In genomic region chr12:16112626-16113560, GRCh38 we compare ENCODE assay signal across 13 cellular contexts.
DNase-seq lines count a peak whose midpoint lies in the region; ATAC-seq and TF ChIP-seq lines count a peak whose summit lies in the region.
"Had no signal": no experiment of that assay in that cellular context is flagged by ENCODE, and none has a peak within 500 bp of the region (broad histone marks: within the 10 kb centered on the region; RNA-seq: fewer than 3 reads in every experiment).

No MANE protein-coding gene starts in this region.

- peak; percentile 11 for DNase-seq in GM03348 (ENCODE audit: low spot score)
- DNase-seq in NCI-H146 treated with DMSO at 0.1 percent for 48 hours (lab: John Stamatoyannopoulos, UW; ENCODE audit: unreplicated experiment), result peak; percentile 30
- peak; percentile 13 for DNase-seq in SW480 (ENCODE audit: low spot score)
- DNase-seq in left lung, result no peak
- DNase-seq in effector CD8-positive, alpha-beta T cell (lab: John Stamatoyannopoulos, UW), result no peak
- no peak for DNase-seq in effector memory CD4-positive, alpha-beta T cell
- DNase-seq in HuH-7.5 (ENCODE audit: low spot score), result no peak
- DNase-seq: activated T-cell treated with anti-CD3 and anti-CD28 coated beads for 4 hours; stimulated activated CD4-positive, alpha-beta T cell treated with anti-CD3 and anti-CD28 coated beads, Interleukin-4, amount 100 ng/mL, for 1 hour had no signal

- H3K27ac ChIP-seq in left lung, result no peak overlapping the region
- H3K27ac ChIP-seq in effector memory CD4-positive, alpha-beta T cell (ENCODE audit: insufficient read depth, low read length, poor library complexity, severe bottlenecking), result no peak overlapping the region
- H3K27ac ChIP-seq: parathyroid adenoma had no signal

- TF ChIP-seq CTCF in left lung (IDR thresholded peaks at IDR 0.05), result no peak

- H3K4me3 ChIP-seq in left lung, result no peak overlapping the region
- H3K4me3 ChIP-seq in effector memory CD4-positive, alpha-beta T cell (ENCODE audit: insufficient read depth, low read depth, low read length, poor library complexity, severe bottlenecking), result no peak overlapping the region
- H3K4me3 ChIP-seq: lung had no signal

- ATAC-seq in left lung, result peak; percentile 26
- ATAC-seq in GM21447 (IDR thresholded peaks at IDR 0.05; ENCODE audit: unreplicated experiment), result no peak
- ATAC-seq: Panc1 had no signal

- H3K4me1 ChIP-seq in left lung, result no peaks in the 10 kb centered on the region
- H3K4me1 ChIP-seq in effector memory CD4-positive, alpha-beta T cell (ENCODE audit: control insufficient read depth, insufficient read depth, low read length, poor library complexity, severe bottlenecking), result no peaks in the 10 kb centered on the region
- H3K4me1 ChIP-seq: parathyroid adenoma had no signal

- H3K9me3 ChIP-seq in left lung, result no peaks in the 10 kb centered on the region
- H3K9me3 ChIP-seq in effector memory CD4-positive, alpha-beta T cell (ENCODE audit: control insufficient read depth, low read length), result no peaks in the 10 kb centered on the region

- H3K27me3 ChIP-seq in left lung, result no peaks in the 10 kb centered on the region
- H3K27me3 ChIP-seq in effector memory CD4-positive, alpha-beta T cell (replicated peaks; ENCODE audit: control insufficient read depth, insufficient read depth, low read length, poor library complexity, severe bottlenecking), result no peaks in the 10 kb centered on the region

- no peaks in the 10 kb centered on the region for H3K36me3 ChIP-seq in left lung
- H3K36me3 ChIP-seq in effector memory CD4-positive, alpha-beta T cell (ENCODE audit: control insufficient read depth, insufficient read depth, low read length), result no peaks in the 10 kb centered on the region

- intact Hi-C loops in left lung (cut with DNase I), result no loop called here

Comparison
In these comparisons a context has a peak if more than half of its experiments do, and no peak if none do; other contexts are left out.
1. DNase-seq: peak in GM03348 (single experiment), NCI-H146 treated with DMSO at 0.1 percent for 48 hours (single experiment) and SW480 (single experiment); none in left lung (0 of 2), effector CD8-positive, alpha-beta T cell (single experiment), effector memory CD4-positive, alpha-beta T cell (0 of 3) and HuH-7.5 (single experiment).